Comparison of ENCODE assay signal across 13 cellular contexts in genomic region chr4:183173580-183174526, GRCh38.
DNase-seq lines count a peak whose midpoint lies in the region; ATAC-seq and TF ChIP-seq lines count a peak whose summit lies in the region.
"Had no signal": no experiment of that assay in that cellular context is flagged by ENCODE, and none has a peak within 500 bp of the region (broad histone marks: within the 10 kb centered on the region; RNA-seq: fewer than 3 reads in every experiment).

No MANE protein-coding gene starts in this region.

- H3K27ac Mint-ChIP-seq in endodermal cell (peak overlapping the region; percentile 88), natural killer cell (no peak overlapping the region)

- in situ Hi-C loops in ACHN (cut with HindIII; ENCODE audit: low pct_ligation_motif_present, low pct_unique_long_range_greater_than_20kb, low sequenced_read_pairs): no loop called here
- in situ Hi-C loops in IMR-90 (cut with MboI; ENCODE audit: low sequenced_read_pairs): no loop called here

- H3K27me3 Mint-ChIP-seq in endodermal cell (ENCODE audit: insufficient read depth) (no peaks in the 10 kb centered on the region), natural killer cell (ENCODE audit: low read depth in 2 of 2) (peaks cover 0 to 2% of the 10 kb centered on the region in 2 donors)

- no peak overlapping the region for H3K27ac ChIP-seq in IMR-90 (ENCODE audit: insufficient read depth, low read length)
- no peak overlapping the region for H3K27ac ChIP-seq in endodermal cell (ENCODE audit: low read depth, low read length)
- H3K27ac ChIP-seq in mesenchymal stem cell (ENCODE audit: low read length, poor library complexity, severe bottlenecking): peak overlapping the region; percentile 65
- H3K27ac ChIP-seq: BLaER1 treated with 17β-estradiol and CSF1 and Interleukin-3, amounts not matched to agents 10 nM and 100 nM had no signal

- H3K18ac ChIP-seq in IMR-90 (ENCODE audit: low read depth, low read length): no peak overlapping the region
- peak overlapping the region in 1 of 2 experiments; percentile 55 for H3K18ac ChIP-seq in mesenchymal stem cell (ENCODE audit: low read depth in 1 of 2, low read length in 2 of 2)

- H3K14ac ChIP-seq in IMR-90 (replicated peaks; ENCODE audit: low read depth, low read length): peak overlapping the region; percentile 64
- H3K14ac ChIP-seq in mesenchymal stem cell (ENCODE audit: low read length in 2 of 2): no peak overlapping the region

- peak overlapping the region; percentile 17; the same call in 1 of the 2 replicates for H2BK20ac ChIP-seq in IMR-90 (ENCODE audit: low read depth, low read length)

- peak overlapping the region; percentile 8 for H3K4me3 Mint-ChIP-seq in endodermal cell
- H3K4me3 Mint-ChIP-seq in natural killer cell: no peak overlapping the region

- peak overlapping the region; percentile 65 for H4K91ac ChIP-seq in IMR-90 (ENCODE audit: insufficient read depth, low read depth, low read length)
- H4K91ac ChIP-seq in mesenchymal stem cell (ENCODE audit: low read length): peak overlapping the region; percentile 50

- peak overlapping the region; percentile 1; the same call in 1 of the 3 replicates for H2BK15ac ChIP-seq in IMR-90 (ENCODE audit: low read depth, low read length)
- H2BK15ac ChIP-seq in mesenchymal stem cell (ENCODE audit: low read depth, poor library complexity, severe bottlenecking): no peak overlapping the region

- no peak for TF ChIP-seq RAD21 in IMR-90 (IDR thresholded peaks at IDR 0.05; ENCODE audit: low read length)

- H2BK120ac ChIP-seq in IMR-90 (ENCODE audit: low read depth, low read length) (peak overlapping the region; percentile 64), mesenchymal stem cell (ENCODE audit: low read depth, low read length) (no peak overlapping the region)

- TF ChIP-seq POLR2A in IMR-90 (IDR thresholded peaks at IDR 0.05; ENCODE audit: low read depth, low read length): no peak

- dilution Hi-C loops in IMR-90 (cut with HindIII; ENCODE audit: low sequenced_read_pairs, unreplicated experiment): no loop called here

- H2BK12ac ChIP-seq in mesenchymal stem cell (ENCODE audit: low read length in 2 of 2): peak overlapping the region in 1 of 2 experiments; percentile 56

- H3K4me2 ChIP-seq in IMR-90 (ENCODE audit: low read depth, low read length) (peak overlapping the region; percentile 72), mesenchymal stem cell (ENCODE audit: low read length, poor library complexity, severe bottlenecking) (no peak overlapping the region)
- H3K4me2 ChIP-seq: BLaER1 treated with 17β-estradiol and CSF1 and Interleukin-3, amounts not matched to agents 10 nM and 100 nM had no signal

- H4K8ac ChIP-seq in IMR-90 (ENCODE audit: low read depth in 2 of 2, low read length in 2 of 2): peak overlapping the region in 1 of 2 experiments; percentile 71; a peak in 2 of 4 replicates
- peak overlapping the region; percentile 54 for H4K8ac ChIP-seq in mesenchymal stem cell (ENCODE audit: low read length)

- H3K4me3 ChIP-seq in IMR-90 (ENCODE audit: insufficient read depth, low read depth, low read length) (no peak overlapping the region), endodermal cell (ENCODE audit: low read length) (no peak overlapping the region), mesenchymal stem cell (ENCODE audit: insufficient read depth in 1 of 2, low read depth in 1 of 2, low read length in 2 of 2) (peak overlapping the region in 1 of 2 experiments; percentile 66)
- H3K4me3 ChIP-seq: BLaER1 treated with 17β-estradiol and CSF1 and Interleukin-3, amounts not matched to agents 10 nM and 100 nM had no signal

- H3K9me3 ChIP-seq in IMR-90 (ENCODE audit: control insufficient read depth, insufficient read depth, low read length) (no peaks in the 10 kb centered on the region), endodermal cell (ENCODE audit: control insufficient read depth, low read length) (peaks cover 17% of the 10 kb centered on the region), mesenchymal stem cell (ENCODE audit: control insufficient read depth, low read length) (no peaks in the 10 kb centered on the region)
- H3K9me3 ChIP-seq: BLaER1 treated with 17β-estradiol and CSF1 and Interleukin-3, amounts not matched to agents 10 nM and 100 nM had no signal

- H2AK5ac ChIP-seq in IMR-90 (ENCODE audit: low read depth, low read length): peak overlapping the region; percentile 14
- H2AK5ac ChIP-seq in mesenchymal stem cell (ENCODE audit: low read length, severe bottlenecking): no peak overlapping the region

- peak overlapping the region; percentile 47; the same call in 1 of the 2 replicates for H4K5ac ChIP-seq in IMR-90 (ENCODE audit: low read depth, low read length)

- H3K4me1 ChIP-seq in IMR-90 (ENCODE audit: control insufficient read depth, insufficient read depth, low read length) (peaks cover 24% of the 10 kb centered on the region), endodermal cell (ENCODE audit: control insufficient read depth, insufficient read depth, low read length) (peaks cover 8% of the 10 kb centered on the region), mesenchymal stem cell (ENCODE audit: control insufficient read depth, insufficient read depth, low read depth, low read length) (peaks cover 17% of the 10 kb centered on the region)

- peaks cover 32% of the 10 kb centered on the region; the same call in 1 of the 2 replicates for H4K20me1 ChIP-seq in IMR-90 (ENCODE audit: insufficient read depth, low read length)

- no peak overlapping the region for H2AK9ac ChIP-seq in IMR-90 (replicated peaks; ENCODE audit: low read depth, low read length, poor library complexity)

- intact Hi-C loops in IMR-90 (cut with micrococcal nuclease): loop anchor here (2.0 kb wide), 1 partner anchor 67 kb away; no protein-coding TSS in a partner anchor
- intact Hi-C loops in natural killer cell (cut with micrococcal nuclease): no loop called here

- ATAC-seq in IMR-90 (ENCODE audit: low read depth) (peak; percentile 43), GM18858 (IDR thresholded peaks at IDR 0.05; ENCODE audit: unreplicated experiment) (no peak), natural killer cell (no peak)

- H3K9me1 ChIP-seq in IMR-90 (ENCODE audit: insufficient read depth, low read length): peaks cover 24% of the 10 kb centered on the region

- H2BK5ac ChIP-seq in IMR-90 (ENCODE audit: low read depth, low read length, poor library complexity, severe bottlenecking) (no peak overlapping the region), mesenchymal stem cell (ENCODE audit: low read depth, low read length, poor library complexity, severe bottlenecking) (no peak overlapping the region)

- H3K4ac ChIP-seq in IMR-90 (ENCODE audit: low read depth, low read length) (peak overlapping the region; percentile 68), mesenchymal stem cell (ENCODE audit: low read depth in 1 of 2, low read length in 2 of 2) (no peak overlapping the region)

- no peak overlapping the region for H3K56ac ChIP-seq in IMR-90 (ENCODE audit: extremely low read depth, insufficient read depth, low read length)

- H3K9me3 Mint-ChIP-seq in endodermal cell (no peaks in the 10 kb centered on the region), natural killer cell (no peaks in the 10 kb centered on the region)

- peaks cover 47% of the 10 kb centered on the region for H3K4me1 Mint-ChIP-seq in endodermal cell
- peaks cover 0 to 6% of the 10 kb centered on the region in 2 donors for H3K4me1 Mint-ChIP-seq in natural killer cell

- DNase-seq in ACHN: peak; percentile 18
- DNase-seq in IMR-90: peak; percentile 29
- peak; percentile 84 for DNase-seq in endodermal cell
- DNase-seq in mesenchymal stem cell: peak; percentile 40
- no peak for DNase-seq in SW480 (ENCODE audit: low spot score)
- DNase-seq in natural killer cell: no peak
- no peak for DNase-seq in GM19238 (ENCODE audit: insufficient read length, low spot score)
- DNase-seq: activated CD8-positive, alpha-beta memory T cell treated with anti-CD3 and anti-CD28 coated beads, Interleukin-2, amount 50 U/mL, for 48 hours; NCI-H1436 treated with DMSO at 0.1 percent for 48 hours; NCI-H526 treated with DMSO at 0.1 percent for 48 hours; SHP77 had no signal

- TF ChIP-seq CTCF in IMR-90 (conservative IDR thresholded peaks at IDR 0.05; ENCODE audit: low read depth, low read length) (no peak), endodermal cell (conservative IDR thresholded peaks at IDR 0.05) (no peak), natural killer cell (IDR thresholded peaks at IDR 0.05) (no peak)

- H3K27me3 ChIP-seq in IMR-90 (ENCODE audit: control insufficient read depth, insufficient read depth, low read length) (no peaks in the 10 kb centered on the region), endodermal cell (ENCODE audit: control insufficient read depth, insufficient read depth, low read length, poor library complexity, severe bottlenecking) (no peaks in the 10 kb centered on the region), mesenchymal stem cell (ENCODE audit: control insufficient read depth in 1 of 2, insufficient read depth in 1 of 2, low read length in 2 of 2) (no peaks in the 10 kb centered on the region)
- H3K27me3 ChIP-seq: BLaER1 treated with 17β-estradiol and CSF1 and Interleukin-3, amounts not matched to agents 10 nM and 100 nM had no signal

- H2AFZ ChIP-seq in IMR-90 (replicated peaks; ENCODE audit: low read length, poor library complexity): peak overlapping the region; percentile 40
- H2AFZ ChIP-seq in mesenchymal stem cell (ENCODE audit: low read depth, low read length): no peak overlapping the region

- no TSS peak for BruUV-seq in IMR-90 (replicated peaks; lab: Mats Ljungman, UMichigan)

- no peak overlapping the region for H3K9ac ChIP-seq in IMR-90 (ENCODE audit: low read depth, low read length)
- no peak overlapping the region for H3K9ac ChIP-seq in endodermal cell (ENCODE audit: extremely low read depth, low read length, poor library complexity, severe bottlenecking)
- peak overlapping the region; percentile 12 for H3K9ac ChIP-seq in mesenchymal stem cell (ENCODE audit: low read length)
- H3K9ac ChIP-seq: BLaER1 treated with 17β-estradiol and CSF1 and Interleukin-3, amounts not matched to agents 10 nM and 100 nM had no signal

- peaks cover 2% of the 10 kb centered on the region for H3K36me3 Mint-ChIP-seq in endodermal cell (ENCODE audit: low read depth)
- no peaks in the 10 kb centered on the region for H3K36me3 Mint-ChIP-seq in natural killer cell

- CTCF ChIA-PET in IMR-90 (lab: Yijun Ruan, JAX): no interaction called here

- POLR2A ChIA-PET in IMR-90 (lab: Charles Lee; ENCODE audit: unreplicated experiment): no interaction called here

- H3K79me1 ChIP-seq in IMR-90 (ENCODE audit: low read depth in 1 of 2, low read length in 2 of 2) (peaks cover 28 to 75% of the 10 kb centered on the region in 2 experiments), mesenchymal stem cell (replicated peaks; ENCODE audit: low read length, poor library complexity, severe bottlenecking) (peaks cover 5% of the 10 kb centered on the region)

- H3K36me3 ChIP-seq in IMR-90 (ENCODE audit: control insufficient read depth, insufficient read depth, low read length) (no peaks in the 10 kb centered on the region), endodermal cell (ENCODE audit: control insufficient read depth, insufficient read depth, low read length) (peaks cover 17% of the 10 kb centered on the region), mesenchymal stem cell (ENCODE audit: control insufficient read depth in 1 of 2, insufficient read depth in 2 of 2, low read depth in 1 of 2, low read length in 2 of 2) (no peaks in the 10 kb centered on the region)
- H3K36me3 ChIP-seq: BLaER1 treated with 17β-estradiol and CSF1 and Interleukin-3, amounts not matched to agents 10 nM and 100 nM had no signal

- H3K23ac ChIP-seq in IMR-90 (ENCODE audit: low read depth, low read length): peak overlapping the region; percentile 93
- H3K23ac ChIP-seq in mesenchymal stem cell (ENCODE audit: low read length in 2 of 2): no peak overlapping the region

- WGBS in IMR-90 (ENCODE audit: extremely low coverage in 2 of 2, insufficient read length in 1 of 2), 2 experiments: 40% methylated on average over 3 of the region's 13 CpGs; no CpG with 5 or more reads in 1 of the 2 experiments
- WGBS in endodermal cell (ENCODE audit: insufficient coverage in 1 of 2, insufficient read length in 1 of 2), 2 experiments: 44 to 58% methylated on average over 10 to 13 of the region's 13 CpGs
- WGBS in mesenchymal stem cell: 50% methylated on average over 11 of the region's 13 CpGs

Comparison
In these comparisons a context has a peak if more than half of its experiments do, and no peak if none do; other contexts are left out.
1. DNase-seq: peak in ACHN (single experiment), IMR-90 (single experiment), endodermal cell (single experiment) and mesenchymal stem cell (single experiment); none in SW480 (single experiment), natural killer cell (single experiment) and GM19238 (single experiment).